Comparison of ENCODE assay signal across 1 cellular context in genomic region chr2:38665854-38666577, GRCh38.
TF ChIP-seq lines count a peak whose summit lies in the region.

Gene GALM (plus strand): TSS chr2:38666114. CDS start chr2:38666162, 48 bp downstream.

TF ChIP-seq in HCT116, 20 proteins besides CTCF, POLR2A, EP300 and RAD21 (continued from another document):
- peak; percentile 61 for TF ChIP-seq MAX (IDR thresholded peaks at IDR 0.05)
- 0 out of 2 replicates have a peak, but pooled peaks have one; percentile 4 for TF ChIP-seq FOSL1 (IDR thresholded peaks at IDR 0.05; ENCODE audit: low read depth)
- TF ChIP-seq ZFX (IDR thresholded peaks at IDR 0.05) = 0 out of 2 replicates have a peak, but pooled peaks have one; percentile 21
